In genomic region chr7:18505870-18506460, GRCh38 we compare ENCODE assay signal across 8 cellular contexts.
A peak's percentile ranks its signal among the peaks of the same experiment; 100 is the strongest.
DNase-seq lines count a peak whose midpoint lies in the region; ATAC-seq lines count a peak whose summit lies in the region.

No MANE protein-coding gene starts in this region.

- no peaks in the 10 kb centered on the region for H3K36me3 Mint-ChIP-seq in activated naive CD4-positive, alpha-beta T cell treated with anti-CD3 and anti-CD28 coated beads, Interleukin-2, amount 10 ng/mL, durations not matched to agents 7 days and 5 days
- H3K36me3 Mint-ChIP-seq in activated T-cell treated with anti-CD3 and anti-CD28 coated beads, Interleukin-2, amount 50 U/mL, for 24 hours (ENCODE audit: low read depth) = no peaks in the 10 kb centered on the region

- no peaks in the 10 kb centered on the region for H3K9me3 Mint-ChIP-seq in activated naive CD4-positive, alpha-beta T cell treated with anti-CD3 and anti-CD28 coated beads, Interleukin-2, amount 10 ng/mL, durations not matched to agents 7 days and 5 days
- H3K9me3 Mint-ChIP-seq in activated T-cell treated with anti-CD3 and anti-CD28 coated beads, Interleukin-2, amount 50 U/mL, for 24 hours = no peaks in the 10 kb centered on the region

- CTCF ChIA-PET in activated naive CD4-positive, alpha-beta T cell treated with anti-CD3 and anti-CD28 coated beads, Interleukin-2, amount 10 ng/mL, durations not matched to agents 7 days and 5 days (lab: Charles Lee) = interaction anchor here (1.1 kb wide), 1 partner anchor 38 kb away, joined by 3 read pairs; no protein-coding TSS in a partner anchor

- H3K27ac Mint-ChIP-seq in activated naive CD4-positive, alpha-beta T cell treated with anti-CD3 and anti-CD28 coated beads, Interleukin-2, amount 10 ng/mL, durations not matched to agents 7 days and 5 days = no peak overlapping the region
- H3K27ac Mint-ChIP-seq in activated T-cell treated with anti-CD3 and anti-CD28 coated beads, Interleukin-2, amount 50 U/mL, for 24 hours = no peak overlapping the region

- H3K4me1 Mint-ChIP-seq in activated naive CD4-positive, alpha-beta T cell treated with anti-CD3 and anti-CD28 coated beads, Interleukin-2, amount 10 ng/mL, durations not matched to agents 7 days and 5 days = no peaks in the 10 kb centered on the region
- H3K4me1 Mint-ChIP-seq in activated T-cell treated with anti-CD3 and anti-CD28 coated beads, Interleukin-2, amount 50 U/mL, for 24 hours (ENCODE audit: low read depth) = peaks cover 6% of the 10 kb centered on the region

- H3K4me3 Mint-ChIP-seq in activated naive CD4-positive, alpha-beta T cell treated with anti-CD3 and anti-CD28 coated beads, Interleukin-2, amount 10 ng/mL, durations not matched to agents 7 days and 5 days = no peak overlapping the region
- H3K4me3 Mint-ChIP-seq in activated T-cell treated with anti-CD3 and anti-CD28 coated beads, Interleukin-2, amount 50 U/mL, for 24 hours = no peak overlapping the region

- peak; percentile 51 for ATAC-seq in GM19395 (IDR thresholded peaks at IDR 0.05; ENCODE audit: unreplicated experiment)
- ATAC-seq in HG03432 (IDR thresholded peaks at IDR 0.05; ENCODE audit: unreplicated experiment) = peak; percentile 60

- DNase-seq in AG08396 (ENCODE audit: low spot score) (peak; percentile 26), dedifferentiated amniotic fluid mesenchymal stem cell (ENCODE audit: extremely low spot score) (peak; percentile 59), DMS79 treated with DMSO at 0.1 percent for 48 hours (lab: John Stamatoyannopoulos, UW) (no peak), NK-92 (lab: John Stamatoyannopoulos, UW; ENCODE audit: unreplicated experiment) (no peak)
- DNase-seq in activated naive CD4-positive, alpha-beta T cell treated with anti-CD3 and anti-CD28 coated beads, Interleukin-2, amount 10 ng/mL, durations not matched to agents 7 days and 5 days = no peak
- DNase-seq in activated T-cell treated with anti-CD3 and anti-CD28 coated beads, Interleukin-2, amount 50 U/mL, for 24 hours = no peak

- no peaks in the 10 kb centered on the region for H3K27me3 Mint-ChIP-seq in activated naive CD4-positive, alpha-beta T cell treated with anti-CD3 and anti-CD28 coated beads, Interleukin-2, amount 10 ng/mL, durations not matched to agents 7 days and 5 days
- no peaks in the 10 kb centered on the region for H3K27me3 Mint-ChIP-seq in activated T-cell treated with anti-CD3 and anti-CD28 coated beads, Interleukin-2, amount 50 U/mL, for 24 hours

Comparison
In these comparisons a context has a peak if more than half of its experiments do, and no peak if none do; other contexts are left out.
1. DNase-seq: peak in AG08396 (single experiment) and dedifferentiated amniotic fluid mesenchymal stem cell (single experiment); none in DMS79 treated with DMSO at 0.1 percent for 48 hours (single experiment), activated naive CD4-positive, alpha-beta T cell treated with anti-CD3 and anti-CD28 coated beads, Interleukin-2, amount 10 ng/mL, durations not matched to agents 7 days and 5 days (single experiment), activated T-cell treated with anti-CD3 and anti-CD28 coated beads, Interleukin-2, amount 50 U/mL, for 24 hours (single experiment) and NK-92 (single experiment).